9 cellular contexts compared by ENCODE assay signal in the genomic region with DNA sequence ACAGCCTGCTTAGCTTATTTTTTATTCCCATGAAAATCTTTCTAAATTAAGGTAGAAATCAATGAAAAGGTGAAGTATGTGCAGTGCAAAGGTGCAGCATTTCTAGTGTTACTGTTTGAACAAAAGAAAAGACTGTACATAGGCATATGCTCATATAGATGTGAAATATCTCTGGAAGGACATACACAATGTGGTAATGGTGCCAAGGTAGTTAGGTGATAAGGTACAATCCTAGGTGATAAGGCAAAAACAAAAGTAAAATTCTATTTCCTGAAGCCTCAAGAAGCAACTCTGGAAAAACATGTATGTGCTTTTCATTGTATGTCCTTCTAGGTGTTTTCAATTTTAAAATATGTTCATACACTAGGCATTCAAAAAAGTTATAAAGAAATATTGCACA.
"Had no signal": no experiment of that assay in that cellular context is flagged by ENCODE, and none has a peak within 500 bp of the region (broad histone marks: within the 10 kb centered on the region; RNA-seq: fewer than 3 reads in every experiment).

No MANE protein-coding gene starts in this region.

- H3K36me3 Mint-ChIP-seq: IgD-negative memory B cell had no signal

- H3K27ac Mint-ChIP-seq: IgD-negative memory B cell had no signal

- FAIRE-seq: H1, H54, HTR-8/SVneo had no signal

- H3K27me3 Mint-ChIP-seq: IgD-negative memory B cell had no signal

- ATAC-seq: GM23338 had no signal

- H3K4me3 ChIP-seq: GM23338 had no signal

- DNase-seq: H9, HCEC 1CT, KG1 had no signal

- H3K4me3 Mint-ChIP-seq: GM23338, H9, IgD-negative memory B cell had no signal

- H3K27ac ChIP-seq: HL-60 had no signal

- H3K4me1 Mint-ChIP-seq: IgD-negative memory B cell had no signal

- H3K4me2 ChIP-seq: GM23338 had no signal
